Comparison of ENCODE assay signal across 17 cellular contexts in the genomic region with DNA sequence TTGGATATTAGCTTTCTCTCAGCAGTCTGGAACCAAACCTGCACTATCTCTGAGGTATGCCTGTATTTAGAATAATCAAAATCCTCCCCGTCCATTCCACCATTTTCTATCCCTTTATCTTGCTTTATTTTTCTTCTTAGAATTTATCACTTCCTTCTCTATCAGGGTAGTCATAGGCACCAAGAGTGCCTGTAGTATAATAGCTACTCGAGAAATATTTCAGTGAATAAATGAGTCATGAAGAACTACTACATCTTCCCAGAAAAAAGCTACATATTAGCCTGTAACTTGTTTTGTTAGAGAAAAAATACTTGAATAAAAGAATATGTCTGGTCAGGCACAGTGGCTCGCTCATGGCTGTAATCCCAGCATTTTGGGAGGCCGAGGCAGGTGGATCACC. TPM values are rescaled to one million over a fixed set of nuclear protein-coding genes. Genes with fewer than 3 reads are reported as not detected.
DNase-seq lines count a peak whose midpoint lies in the region; ATAC-seq and TF ChIP-seq lines count a peak whose summit lies in the region.
"Had no signal": no experiment of that assay in that cellular context is flagged by ENCODE, and none has a peak within 500 bp of the region (broad histone marks: within the 10 kb centered on the region; RNA-seq: fewer than 3 reads in every experiment).

No MANE protein-coding gene starts in this region.

- H3K4me3 Mint-ChIP-seq in HFFc6 (no peak overlapping the region), progenitor cell of endocrine pancreas (ENCODE audit: low read depth) (no peak overlapping the region)
- H3K4me3 Mint-ChIP-seq: T-cell had no signal

- H3K9me3 ChIP-seq in stomach = no peaks in the 10 kb centered on the region

- peak; percentile 25 for DNase-seq in AG10803 (ENCODE audit: low read depth)
- DNase-seq in HFFc6 = peak; percentile 28
- peak; percentile 57 for DNase-seq in amniotic epithelial cell (ENCODE audit: low read depth)
- peak; percentile 20 for DNase-seq in iris pigment epithelial cell (ENCODE audit: low read depth)
- DNase-seq in Right ventricle myocardium inferior (ENCODE audit: missing footprints) = no peak
- no peak for DNase-seq in RKO (ENCODE audit: low spot score)
- no peak for DNase-seq in progenitor cell of endocrine pancreas (ENCODE audit: low spot score, unreplicated experiment)
- DNase-seq in stomach = no peak
- DNase-seq: DND-41, GOT3, NCI-H1417 treated with DMSO at 0.1 percent for 48 hours, NCI-H1930, NCI-H510A treated with DMSO at 0.1 percent for 48 hours, NCI-H82, T-cell had no signal

- H3K4me1 Mint-ChIP-seq in HFFc6 (ENCODE audit: low read depth) (peaks cover 31% of the 10 kb centered on the region), progenitor cell of endocrine pancreas (ENCODE audit: low read depth) (peaks cover 9% of the 10 kb centered on the region)

- no peak for ATAC-seq in Right ventricle myocardium inferior
- ATAC-seq: T-cell had no signal

- no peaks in the 10 kb centered on the region for H3K9me3 Mint-ChIP-seq in HFFc6
- H3K9me3 Mint-ChIP-seq in progenitor cell of endocrine pancreas (ENCODE audit: low read depth) = no peaks in the 10 kb centered on the region
- H3K9me3 Mint-ChIP-seq: T-cell had no signal

- intact Hi-C loops in Right ventricle myocardium inferior (cut with DNase I) = no loop called here
- intact Hi-C loops in stomach (cut with DNase I; ENCODE audit: low total_unique reads) = loop anchor here (10.0 kb wide), 1 partner anchor 126 kb away; no protein-coding TSS in a partner anchor

- peaks cover 0 to 6% (median 3%) of the 10 kb centered on the region in 4 donors for H3K4me1 ChIP-seq in stomach

- H3K27ac Mint-ChIP-seq in HFFc6 (peak overlapping the region; percentile 0; the same call in 1 of the 2 replicates), progenitor cell of endocrine pancreas (no peak overlapping the region)
- H3K27ac Mint-ChIP-seq: T-cell had no signal

- no peak overlapping the region for H3K27ac ChIP-seq in stomach
- H3K27ac ChIP-seq: C4-2B, HL-60 had no signal

- H3K27me3 ChIP-seq in stomach = peaks cover 0 to 26% (median 12%) of the 10 kb centered on the region in 3 donors

- TF ChIP-seq CTCF in AG10803 (conservative IDR thresholded peaks at IDR 0.05; ENCODE audit: low read length) (no peak), HFFc6 (IDR thresholded peaks at IDR 0.05) (no peak), progenitor cell of endocrine pancreas (IDR thresholded peaks at IDR 0.05; ENCODE audit: unreplicated experiment) (no peak), stomach (IDR thresholded peaks at IDR 0.05) (no peak)

- H3K27me3 Mint-ChIP-seq in HFFc6 (ENCODE audit: insufficient read depth) (peaks cover 20% of the 10 kb centered on the region), progenitor cell of endocrine pancreas (peaks cover 6% of the 10 kb centered on the region)

- no peak for TF ChIP-seq POLR2A in stomach (IDR thresholded peaks at IDR 0.05)

- H3K36me3 Mint-ChIP-seq in HFFc6 (ENCODE audit: low read depth) = no peaks in the 10 kb centered on the region
- H3K36me3 Mint-ChIP-seq in progenitor cell of endocrine pancreas (ENCODE audit: insufficient read depth) = peaks cover 9% of the 10 kb centered on the region
- H3K36me3 Mint-ChIP-seq: T-cell had no signal

- no peak overlapping the region for H3K4me3 ChIP-seq in AG10803 (ENCODE audit: low read length)
- no peak overlapping the region for H3K4me3 ChIP-seq in stomach

- no peaks in the 10 kb centered on the region for H3K36me3 ChIP-seq in stomach

- TF ChIP-seq EP300 in stomach (IDR thresholded peaks at IDR 0.05) = no peak

- 71 to 76% (median 75%) methylated on average over 4 of the region's 4 CpGs for WGBS in stomach, 5 donors

RNA-seq across cellular contexts. Expression of a gene that starts 4.3 kb away (rescaled TPM):
- total RNA-seq in HFFc6 (2021; fragmentation: NEBNext Ultra II Directional; extraction: Animal tissue kit (Norgen Biotek cat#: 25700)) = under 1 TPM in 1 of 6 experiments, not detected in 5; 0.07 TPM
- total RNA-seq in Right ventricle myocardium inferior (not detected), progenitor cell of endocrine pancreas (14.5 and 18.6 TPM in 2 replicates), stomach (not detected)
- under 1 TPM in 2 of 3 donors, not detected in 1; 0.05 to 0.61 TPM for polyA plus RNA-seq in stomach

Comparison
In these comparisons a context has a peak if more than half of its experiments do, and no peak if none do; other contexts are left out.
1. DNase-seq: peak in AG10803 (single experiment), HFFc6 (single experiment), amniotic epithelial cell (single experiment) and iris pigment epithelial cell (single experiment); none in Right ventricle myocardium inferior (single experiment), RKO (single experiment), progenitor cell of endocrine pancreas (single experiment) and stomach (single experiment).
2. RNA of a gene that starts 4.3 kb away (total RNA-seq): 14.5 to 18.6 TPM in progenitor cell of endocrine pancreas; not detected in Right ventricle myocardium inferior (single experiment), 0.07 TPM in HFFc6 and not detected in stomach; every median in the first group is over 10 times any median in the second.